15 cellular contexts compared by ENCODE assay signal in the genomic region with DNA sequence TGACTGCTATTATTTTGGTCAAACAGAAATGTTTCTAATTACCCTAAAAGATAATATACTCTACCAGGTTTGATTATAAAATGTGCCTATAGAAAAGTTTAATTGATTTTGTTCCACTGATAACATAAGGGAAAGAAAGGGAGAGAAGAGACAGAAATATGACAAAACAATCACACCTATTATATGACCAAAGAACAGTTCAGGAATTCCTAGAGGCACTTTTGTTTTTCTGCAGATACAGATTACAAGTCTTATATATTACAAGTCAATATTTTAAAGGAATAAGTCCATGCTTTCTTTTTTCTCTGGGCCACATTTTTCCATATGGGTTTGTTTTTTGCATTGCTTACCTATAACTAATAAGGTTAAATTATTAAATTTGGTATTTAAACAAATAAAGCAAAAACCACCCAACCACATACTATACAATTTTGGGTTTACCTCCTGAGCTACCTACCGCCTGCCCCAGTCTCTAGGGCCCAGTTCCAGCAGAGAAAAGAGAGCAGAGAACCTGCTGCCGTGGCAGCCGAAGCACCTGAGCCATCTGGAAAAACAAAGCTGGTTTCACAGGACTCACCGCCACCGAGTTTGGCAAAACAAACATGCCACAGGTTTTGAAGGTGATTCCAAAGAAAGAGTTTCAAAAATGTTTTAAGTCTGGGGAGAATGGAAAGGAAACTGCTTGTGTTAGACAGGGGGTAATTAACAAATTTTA.
A peak's percentile ranks its signal among the peaks of the same experiment; 100 is the strongest.
DNase-seq lines count a peak whose midpoint lies in the region; ATAC-seq, FAIRE-seq and TF ChIP-seq lines count a peak whose summit lies in the region.
"Had no signal": no experiment of that assay in that cellular context is flagged by ENCODE, and none has a peak within 500 bp of the region (broad histone marks: within the 10 kb centered on the region; RNA-seq: fewer than 3 reads in every experiment).

No MANE protein-coding gene starts in this region.

- in situ Hi-C loops in KBM-7 (cut with MboI; ENCODE audit: low pct_unique_long_range_greater_than_20kb, low sequenced_read_pairs): no loop called here

- H3K4me3 ChIP-seq in LNCaP clone FGC (ENCODE audit: low read depth, low read length): peak overlapping the region; percentile 43
- H3K4me3 ChIP-seq in skeletal muscle satellite cell (ENCODE audit: low read length): no peak overlapping the region
- H3K4me3 ChIP-seq: left ventricle myocardium inferior had no signal

- peaks cover 3% of the 10 kb centered on the region for H3K4me1 ChIP-seq in skeletal muscle satellite cell (ENCODE audit: control insufficient read depth, insufficient read depth, low read length)
- H3K4me1 ChIP-seq: left ventricle myocardium inferior had no signal

- H3K4me2 ChIP-seq in skeletal muscle satellite cell (ENCODE audit: low read length): peak overlapping the region; percentile 50

- no peaks in the 10 kb centered on the region for H3K9me3 ChIP-seq in skeletal muscle satellite cell (replicated peaks; ENCODE audit: low read length)
- H3K9me3 ChIP-seq: left ventricle myocardium inferior had no signal

- peaks cover 4% of the 10 kb centered on the region for H3K36me3 ChIP-seq in skeletal muscle satellite cell (ENCODE audit: insufficient read depth, low read length)
- H3K36me3 ChIP-seq: left ventricle myocardium inferior had no signal

- no peak for ATAC-seq in GM21515 (IDR thresholded peaks at IDR 0.05; ENCODE audit: unreplicated experiment)

- no peak overlapping the region for H3K9ac ChIP-seq in skeletal muscle satellite cell (ENCODE audit: low read depth, low read length)

- no peak for TF ChIP-seq CTCF in LNCaP clone FGC (IDR thresholded peaks at IDR 0.05; ENCODE audit: control insufficient read depth, extremely low read depth, insufficient read depth)

- TF ChIP-seq POLR2A in GM12892 (IDR thresholded peaks at IDR 0.05; ENCODE audit: low read depth, low read length): no peak

- FAIRE-seq in islet of Langerhans (lab: Jason Lieb, UNC): peak; percentile 71
- no peak for FAIRE-seq in GM12892 (lab: Jason Lieb, UNC)

- no peaks in the 10 kb centered on the region for H3K27me3 ChIP-seq in skeletal muscle satellite cell (ENCODE audit: control insufficient read depth, insufficient read depth, low read length)

- peak; percentile 30 for DNase-seq in LNCaP clone FGC (ENCODE audit: low read depth)
- DNase-seq in SHP77 (lab: John Stamatoyannopoulos, UW): peak; percentile 52 to 64
- no peak for DNase-seq in HT-29 (ENCODE audit: low spot score)
- no peak for DNase-seq in GM12892 (ENCODE audit: insufficient read length)
- DNase-seq in KBM-7: no peak
- DNase-seq: activated naive CD4-positive, alpha-beta T cell treated with Interleukin-2 at 50 U/mL for 16 hours; AML-193; DMS 273 treated with DMSO at 0.1 percent for 48 hours; left ventricle myocardium inferior; naive B cell; NCI-H187 treated with DMSO at 0.1 percent for 48 hours; stimulated activated CD4-positive, alpha-beta T cell treated with anti-CD3 and anti-CD28 coated beads, Interleukin-15, amount 100 ng/mL, for 24 hours had no signal

Comparison
In these comparisons a context has a peak if more than half of its experiments do, and no peak if none do; other contexts are left out.
1. DNase-seq: peak in LNCaP clone FGC (single experiment) and SHP77 (2 of 2); none in HT-29 (single experiment), GM12892 (single experiment) and KBM-7 (single experiment).